1 cellular context compared by ENCODE assay signal in genomic region chr12:50764116-50764860, GRCh38.
TF ChIP-seq lines count a peak whose summit lies in the region.

No MANE protein-coding gene starts in this region.

TF ChIP-seq in HepG2, 621 proteins besides CTCF, POLR2A, EP300 and RAD21 (continued from another document and continues in another):
- TF ChIP-seq, protein P1, sequence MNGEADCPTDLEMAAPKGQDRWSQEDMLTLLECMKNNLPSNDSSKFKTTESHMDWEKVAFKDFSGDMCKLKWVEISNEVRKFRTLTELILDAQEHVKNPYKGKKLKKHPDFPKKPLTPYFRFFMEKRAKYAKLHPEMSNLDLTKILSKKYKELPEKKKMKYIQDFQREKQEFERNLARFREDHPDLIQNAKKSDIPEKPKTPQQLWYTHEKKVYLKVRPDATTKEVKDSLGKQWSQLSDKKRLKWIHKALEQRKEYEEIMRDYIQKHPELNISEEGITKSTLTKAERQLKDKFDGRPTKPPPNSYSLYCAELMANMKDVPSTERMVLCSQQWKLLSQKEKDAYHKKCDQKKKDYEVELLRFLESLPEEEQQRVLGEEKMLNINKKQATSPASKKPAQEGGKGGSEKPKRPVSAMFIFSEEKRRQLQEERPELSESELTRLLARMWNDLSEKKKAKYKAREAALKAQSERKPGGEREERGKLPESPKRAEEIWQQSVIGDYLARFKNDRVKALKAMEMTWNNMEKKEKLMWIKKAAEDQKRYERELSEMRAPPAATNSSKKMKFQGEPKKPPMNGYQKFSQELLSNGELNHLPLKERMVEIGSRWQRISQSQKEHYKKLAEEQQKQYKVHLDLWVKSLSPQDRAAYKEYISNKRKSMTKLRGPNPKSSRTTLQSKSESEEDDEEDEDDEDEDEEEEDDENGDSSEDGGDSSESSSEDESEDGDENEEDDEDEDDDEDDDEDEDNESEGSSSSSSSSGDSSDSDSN (CRISPR knock-in tag; IDR thresholded peaks at IDR 0.05): no peak; the same call in none of the 2 replicates
- no peak; the same call in 1 of the 2 replicates for TF ChIP-seq FOXC1 (CRISPR knock-in tag; IDR thresholded peaks at IDR 0.05; ENCODE audit: borderline replicate concordance)
- no peak; the same call in 1 of the 2 replicates for TF ChIP-seq PPARG (CRISPR knock-in tag; conservative IDR thresholded peaks at IDR 0.05)
- 0 out of 2 replicates have a peak, but pooled peaks have one; percentile 69 for TF ChIP-seq HNRNPL (IDR thresholded peaks at IDR 0.05; ENCODE audit: low read depth, low read length)
- TF ChIP-seq, protein P2, sequence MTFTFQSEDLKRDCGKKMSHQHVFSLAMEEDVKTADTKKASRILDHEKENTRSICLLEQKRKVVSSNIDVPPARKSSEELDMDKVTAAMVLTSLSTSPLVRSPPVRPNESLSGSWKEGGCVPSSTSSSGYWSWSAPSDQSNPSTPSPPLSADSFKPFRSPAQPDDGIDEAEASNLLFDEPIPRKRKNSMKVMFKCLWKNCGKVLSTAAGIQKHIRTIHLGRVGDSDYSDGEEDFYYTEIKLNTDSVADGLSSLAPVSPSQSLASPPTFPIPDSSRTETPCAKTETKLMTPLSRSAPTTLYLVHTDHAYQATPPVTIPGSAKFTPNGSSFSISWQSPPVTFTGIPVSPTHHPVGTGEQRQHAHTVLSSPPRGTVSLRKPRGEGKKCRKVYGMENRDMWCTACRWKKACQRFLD (CRISPR knock-in tag; IDR thresholded peaks at IDR 0.05; ENCODE audit: borderline replicate concordance): no peak
- TF ChIP-seq ELF4 (CRISPR knock-in tag; IDR thresholded peaks at IDR 0.05; ENCODE audit: borderline replicate concordance): no peak; the same call in 1 of the 2 replicates
- TF ChIP-seq HCFC1 (IDR thresholded peaks at IDR 0.05; ENCODE audit: low read depth, low read length): no peak
- TF ChIP-seq JUN (CRISPR knock-in tag; IDR thresholded peaks at IDR 0.05): no peak
- no peak for TF ChIP-seq ELK4 (CRISPR knock-in tag; IDR thresholded peaks at IDR 0.05; ENCODE audit: borderline replicate concordance)
- peak; percentile 67 for TF ChIP-seq ZNF883 (CRISPR knock-in tag; IDR thresholded peaks at IDR 0.05; ENCODE audit: not compliant biosample characterization)
- TF ChIP-seq KLF13 (CRISPR knock-in tag; IDR thresholded peaks at IDR 0.05): no peak
- TF ChIP-seq MAFF (IDR thresholded peaks at IDR 0.05; ENCODE audit: low read depth, low read length): no peak
- no peak for TF ChIP-seq RBAK (CRISPR knock-in tag; IDR thresholded peaks at IDR 0.05)
- TF ChIP-seq PCBP1 (IDR thresholded peaks at IDR 0.05; ENCODE audit: borderline replicate concordance, low read depth, low read length): peak; percentile 26; the same call in 1 of the 2 replicates
- TF ChIP-seq ARID2 (CRISPR knock-in tag; IDR thresholded peaks at IDR 0.05; ENCODE audit: borderline replicate concordance): no peak
- TF ChIP-seq HNRNPUL1 (IDR thresholded peaks at IDR 0.05; ENCODE audit: low read depth, low read length): no peak
- no peak for TF ChIP-seq RERE (CRISPR knock-in tag; IDR thresholded peaks at IDR 0.05; ENCODE audit: low read depth)
- TF ChIP-seq, protein P3, sequence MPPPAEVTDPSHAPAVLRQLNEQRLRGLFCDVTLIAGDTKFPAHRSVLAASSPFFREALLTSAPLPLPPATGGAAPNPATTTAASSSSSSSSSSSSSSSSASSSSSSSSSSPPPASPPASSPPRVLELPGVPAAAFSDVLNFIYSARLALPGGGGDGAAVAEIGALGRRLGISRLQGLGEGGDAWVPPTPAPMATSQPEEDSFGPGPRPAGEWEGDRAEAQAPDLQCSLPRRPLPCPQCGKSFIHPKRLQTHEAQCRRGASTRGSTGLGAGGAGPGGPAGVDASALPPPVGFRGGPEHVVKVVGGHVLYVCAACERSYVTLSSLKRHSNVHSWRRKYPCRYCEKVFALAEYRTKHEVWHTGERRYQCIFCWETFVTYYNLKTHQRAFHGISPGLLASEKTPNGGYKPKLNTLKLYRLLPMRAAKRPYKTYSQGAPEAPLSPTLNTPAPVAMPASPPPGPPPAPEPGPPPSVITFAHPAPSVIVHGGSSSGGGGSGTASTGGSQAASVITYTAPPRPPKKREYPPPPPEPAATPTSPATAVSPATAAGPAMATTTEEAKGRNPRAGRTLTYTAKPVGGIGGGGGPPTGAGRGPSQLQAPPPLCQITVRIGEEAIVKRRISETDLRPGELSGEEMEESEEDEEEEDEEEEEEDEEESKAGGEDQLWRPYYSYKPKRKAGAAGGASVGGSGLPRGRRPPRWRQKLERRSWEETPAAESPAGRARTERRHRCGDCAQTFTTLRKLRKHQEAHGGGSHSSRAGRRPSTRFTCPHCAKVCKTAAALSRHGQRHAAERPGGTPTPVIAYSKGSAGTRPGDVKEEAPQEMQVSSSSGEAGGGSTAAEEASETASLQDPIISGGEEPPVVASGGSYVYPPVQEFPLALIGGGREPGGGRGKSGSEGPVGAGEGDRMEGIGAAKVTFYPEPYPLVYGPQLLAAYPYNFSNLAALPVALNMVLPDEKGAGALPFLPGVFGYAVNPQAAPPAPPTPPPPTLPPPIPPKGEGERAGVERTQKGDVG (CRISPR knock-in tag; IDR thresholded peaks at IDR 0.05; ENCODE audit: borderline replicate concordance): no peak
- TF ChIP-seq REXO4 (CRISPR knock-in tag; IDR thresholded peaks at IDR 0.05; ENCODE audit: borderline replicate concordance): no peak
- no peak for TF ChIP-seq TCF7 (IDR thresholded peaks at IDR 0.05; ENCODE audit: low read depth)
- no peak for TF ChIP-seq ZNF282 (IDR thresholded peaks at IDR 0.05; ENCODE audit: partially characterized antibody)
- TF ChIP-seq, protein P4, sequence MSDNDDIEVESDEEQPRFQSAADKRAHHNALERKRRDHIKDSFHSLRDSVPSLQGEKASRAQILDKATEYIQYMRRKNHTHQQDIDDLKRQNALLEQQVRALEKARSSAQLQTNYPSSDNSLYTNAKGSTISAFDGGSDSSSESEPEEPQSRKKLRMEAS (IDR thresholded peaks at IDR 0.05): no peak; the same call in 1 of the 2 replicates
- TF ChIP-seq ZNF564 (CRISPR knock-in tag; IDR thresholded peaks at IDR 0.05): peak; percentile 51; the same call in 1 of the 2 replicates
- no peak for TF ChIP-seq ZBTB44 (CRISPR knock-in tag; IDR thresholded peaks at IDR 0.05)
- no peak; the same call in 1 of the 2 replicates for TF ChIP-seq ZNF329 (CRISPR knock-in tag; IDR thresholded peaks at IDR 0.05; ENCODE audit: low read depth)
- no peak for TF ChIP-seq RFX5 (IDR thresholded peaks at IDR 0.05; ENCODE audit: low read depth, low read length)
- TF ChIP-seq TFAP4 (IDR thresholded peaks at IDR 0.05; ENCODE audit: borderline replicate concordance, low read depth): no peak
- no peak for TF ChIP-seq LRRFIP1 (CRISPR knock-in tag; conservative IDR thresholded peaks at IDR 0.05)
- no peak for TF ChIP-seq SOX6 (IDR thresholded peaks at IDR 0.05)
- TF ChIP-seq SOX6 (CRISPR knock-in tag; IDR thresholded peaks at IDR 0.05): no peak
- peak; percentile 91 for TF ChIP-seq MYPOP (CRISPR knock-in tag; IDR thresholded peaks at IDR 0.05)
- TF ChIP-seq BCL6 (CRISPR knock-in tag; IDR thresholded peaks at IDR 0.05): 0 out of 2 replicates have a peak, but pooled peaks have one; percentile 17
- no peak; the same call in 1 of the 2 replicates for TF ChIP-seq CBFB (CRISPR knock-in tag; IDR thresholded peaks at IDR 0.05)
